Comparison of ENCODE assay signal across 22 cellular contexts in the genomic region with DNA sequence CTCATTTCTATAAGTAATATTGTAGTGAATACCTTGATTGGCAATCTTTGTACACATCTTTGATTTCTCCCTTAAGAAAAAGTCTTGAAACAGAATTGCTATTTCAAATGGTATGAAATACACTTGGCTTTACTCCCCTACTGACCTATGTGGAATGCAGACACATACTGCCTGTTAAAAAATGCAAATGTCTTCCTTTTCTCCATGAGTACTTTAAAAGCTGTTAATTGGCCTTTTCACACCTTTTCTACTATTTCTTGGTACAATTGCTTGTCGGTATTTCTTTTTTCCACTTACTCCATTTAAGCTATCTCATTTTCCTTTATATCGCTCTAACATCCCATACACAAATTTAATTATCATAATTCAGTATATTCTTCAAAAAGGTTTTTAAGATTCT.
DNase-seq lines count a peak whose midpoint lies in the region; ATAC-seq and TF ChIP-seq lines count a peak whose summit lies in the region.
"Had no signal": no experiment of that assay in that cellular context is flagged by ENCODE, and none has a peak within 500 bp of the region (broad histone marks: within the 10 kb centered on the region; RNA-seq: fewer than 3 reads in every experiment).

No MANE protein-coding gene starts in this region.

- DNase-seq in CD4-positive, alpha-beta T cell, result no peak
- DNase-seq in GM23338 (ENCODE audit: low spot score) (no peak), WTC11 (ENCODE audit: low spot score) (no peak), dorsolateral prefrontal cortex (no peak), Ammon's horn (ENCODE audit: low spot score) (no peak), NCI-H2171 (lab: John Stamatoyannopoulos, UW) (no peak)
- DNase-seq: CD4-positive, CD25-positive, alpha-beta regulatory T cell; COR-L47; DMS79; Kasumi-1; MG63; NCI-H1417; NCI-H187; NCI-H226; NCI-H510A treated with DMSO at 0.1 percent for 48 hours; NCI-H748 treated with DMSO at 0.1 percent for 48 hours had no signal

- no peaks in the 10 kb centered on the region for H3K27me3 ChIP-seq in CD4-positive, alpha-beta T cell (ENCODE audit: control insufficient read depth, insufficient read depth, low read length)
- no peaks in the 10 kb centered on the region for H3K27me3 ChIP-seq in GM23338 (ENCODE audit: insufficient read depth)
- H3K27me3 ChIP-seq in dorsolateral prefrontal cortex, result no peaks in the 10 kb centered on the region
- H3K27me3 ChIP-seq: MG63, SJSA1 had no signal

- H3K27ac ChIP-seq in CD4-positive, alpha-beta T cell (ENCODE audit: low read depth, low read length), result no peak overlapping the region
- H3K27ac ChIP-seq in GM23338 (ENCODE audit: low read depth), result peak overlapping the region; percentile 67; the same call in 1 of the 2 replicates
- peak overlapping the region in 44 of 59 donors; percentile 0 to 80 (median 55) for H3K27ac ChIP-seq in dorsolateral prefrontal cortex
- H3K27ac ChIP-seq: A549, SJSA1 had no signal

- no peak for ATAC-seq in CD4-positive, alpha-beta T cell (ENCODE audit: poor library complexity)
- ATAC-seq in GM23338 (peak; percentile 63), WTC11 (no peak), GM21367 (IDR thresholded peaks at IDR 0.05; ENCODE audit: unreplicated experiment) (no peak), GM21390 (IDR thresholded peaks at IDR 0.05; ENCODE audit: unreplicated experiment) (no peak)
- ATAC-seq: A549, GM12878, Panc1 had no signal

- no peaks in the 10 kb centered on the region for H3K9me2 ChIP-seq in GM23338 (ENCODE audit: insufficient read depth)

- no peak overlapping the region for H2AFZ ChIP-seq in GM23338

- no peaks in the 10 kb centered on the region for H3K9me3 ChIP-seq in CD4-positive, alpha-beta T cell (ENCODE audit: control insufficient read depth, low read length)
- H3K9me3 ChIP-seq: A549, MG63, SJSA1 had no signal

- H3K4me3 ChIP-seq in GM23338 (no peak overlapping the region), dorsolateral prefrontal cortex (peak overlapping the region in 2 of 59 donors; percentile 3 to 7)
- H3K4me3 ChIP-seq: A549, GM12878, MG63, SJSA1 had no signal

- peaks cover 71% of the 10 kb centered on the region for H3K4me1 Mint-ChIP-seq in CD4-positive, alpha-beta T cell (ENCODE audit: low read depth)
- H3K4me1 Mint-ChIP-seq in GM23338 (peaks cover 33% of the 10 kb centered on the region), WTC11 (peaks cover 48% of the 10 kb centered on the region)

- POLR2A ChIA-PET in CD4-positive, alpha-beta T cell (lab: Charles Lee), result no interaction called here
- POLR2A ChIA-PET in WTC11 (lab: Charles Lee), result interaction anchor here (0.6 kb wide), 1 partner anchor 862 kb away, joined by 3 read pairs; no protein-coding TSS in a partner anchor

- peaks cover 92% of the 10 kb centered on the region for H3K79me2 ChIP-seq in GM23338 (replicated peaks; ENCODE audit: insufficient read depth)

- H3K4me2 ChIP-seq in GM23338, result peak overlapping the region; percentile 39
- H3K4me2 ChIP-seq: A549 had no signal

- peaks cover 20% of the 10 kb centered on the region for H3K4me1 ChIP-seq in GM23338 (ENCODE audit: insufficient read depth)

- intact Hi-C loops in CD4-positive, alpha-beta T cell (cut with DNase I, micrococcal nuclease), result loop anchor here (5.0 to 10.0 kb wide), 2 partner anchors 84 to 142 kb away; a partner anchor contains a TSS
- intact Hi-C loops in dorsolateral prefrontal cortex (cut with DNase I), result no loop called here

- no peaks in the 10 kb centered on the region for H3K9me3 Mint-ChIP-seq in CD4-positive, alpha-beta T cell
- no peaks in the 10 kb centered on the region for H3K9me3 Mint-ChIP-seq in GM23338
- no peaks in the 10 kb centered on the region for H3K9me3 Mint-ChIP-seq in WTC11

- H4K20me1 ChIP-seq in GM23338 (replicated peaks; ENCODE audit: insufficient read depth), result no peaks in the 10 kb centered on the region

- TF ChIP-seq CTCF in CD4-positive, alpha-beta T cell (IDR thresholded peaks at IDR 0.05), result no peak
- no peak for TF ChIP-seq CTCF in GM23338 (conservative IDR thresholded peaks at IDR 0.05; ENCODE audit: low read depth in 2 of 2)
- TF ChIP-seq CTCF in WTC11 (IDR thresholded peaks at IDR 0.05), result no peak
- no peak for TF ChIP-seq CTCF in dorsolateral prefrontal cortex (IDR thresholded peaks at IDR 0.05 in 54 of 56, conservative IDR thresholded peaks at IDR 0.05 in 2 of 56; ENCODE audit: low read depth in 1 of 56, partially characterized antibody in 56 of 56)

- no peaks in the 10 kb centered on the region for H3F3A ChIP-seq in GM23338 (replicated peaks; ENCODE audit: low read depth)

- peak overlapping the region; percentile 7 for H3K27ac Mint-ChIP-seq in CD4-positive, alpha-beta T cell
- H3K27ac Mint-ChIP-seq in GM23338, result no peak overlapping the region; the same call in 1 of the 2 replicates
- H3K27ac Mint-ChIP-seq in WTC11, result peak overlapping the region; percentile 19; the same call in 1 of the 2 replicates
- H3K27ac Mint-ChIP-seq: CD4-positive, CD25-positive, alpha-beta regulatory T cell had no signal

- H3K27me3 Mint-ChIP-seq in CD4-positive, alpha-beta T cell, result no peaks in the 10 kb centered on the region
- H3K27me3 Mint-ChIP-seq in GM23338 (ENCODE audit: insufficient read depth, low read depth, poor library complexity), result no peaks in the 10 kb centered on the region
- H3K27me3 Mint-ChIP-seq in WTC11 (ENCODE audit: low read depth), result no peaks in the 10 kb centered on the region; the same call in 1 of the 2 replicates
- H3K27me3 Mint-ChIP-seq: CD4-positive, CD25-positive, alpha-beta regulatory T cell had no signal

- peaks cover 5% of the 10 kb centered on the region for H3K36me3 Mint-ChIP-seq in CD4-positive, alpha-beta T cell (ENCODE audit: low read depth)
- no peaks in the 10 kb centered on the region for H3K36me3 Mint-ChIP-seq in GM23338 (ENCODE audit: low read depth)
- H3K36me3 Mint-ChIP-seq in WTC11, result no peaks in the 10 kb centered on the region

- no peaks in the 10 kb centered on the region for H3K36me3 ChIP-seq in GM23338 (ENCODE audit: insufficient read depth)
- H3K36me3 ChIP-seq: MG63, SJSA1 had no signal

- no peak overlapping the region for H3K4me3 Mint-ChIP-seq in CD4-positive, alpha-beta T cell
- H3K4me3 Mint-ChIP-seq in GM23338 (no peak overlapping the region), WTC11 (no peak overlapping the region)

- CTCF ChIA-PET in CD4-positive, alpha-beta T cell (lab: Charles Lee), result no interaction called here
- CTCF ChIA-PET in WTC11 (lab: Charles Lee), result interaction anchor here (1.5 kb wide), 1 partner anchor 114 kb away, joined by 5 read pairs; no protein-coding TSS in a partner anchor

TF ChIP-seq in GM23338, 12 proteins besides CTCF, POLR2A, EP300 and RAD21:
- no peak for TF ChIP-seq EZH2 (IDR thresholded peaks at IDR 0.05; ENCODE audit: low read depth, unreplicated experiment)
- TF ChIP-seq ZNF114 (CRISPR knock-in tag; IDR thresholded peaks at IDR 0.05), result no peak
TF ChIP-seq in GM23338: peak in this region for 0.

TF ChIP-seq in WTC11, 78 proteins besides CTCF, POLR2A, EP300 and RAD21:
- no peak for TF ChIP-seq SMAD4 (CRISPR knock-in tag; IDR thresholded peaks at IDR 0.05)

Comparison
In these comparisons a context has a peak if more than half of its experiments do, and no peak if none do; other contexts are left out.
1. intact Hi-C loops: an anchor here in CD4-positive, alpha-beta T cell (5.0 to 10.0 kb wide); none called in dorsolateral prefrontal cortex.